8 cellular contexts compared by ENCODE assay signal in genomic region chr7:23277359-23277989, GRCh38. TPM values are rescaled to one million over a fixed set of nuclear protein-coding genes. Genes with fewer than 3 reads are reported as not detected.
DNase-seq lines count a peak whose midpoint lies in the region; ATAC-seq and TF ChIP-seq lines count a peak whose summit lies in the region.

No MANE protein-coding gene starts in this region.

- DNase-seq in activated CD4-positive, alpha-beta T cell treated with anti-CD3 and anti-CD28 coated beads for 36 hours: peak; percentile 35
- no peak for DNase-seq in activated CD4-positive, alpha-beta T cell treated with anti-CD3 and anti-CD28 coated beads, Interleukin-2, amount 50 U/mL, for 48 hours
- DNase-seq in NCI-H226 (peak; percentile 70), glutamatergic neuron (no peak), renal cortical epithelial cell (ENCODE audit: low read depth) (peak; percentile 70)
- peak; percentile 69 for DNase-seq in activated CD4-positive, alpha-beta T cell treated with anti-CD3 and anti-CD28 coated beads, Interleukin-2, amount 10 ng/mL, durations not matched to agents 7 days and 5 days

- ATAC-seq in activated CD4-positive, alpha-beta T cell treated with anti-CD3 and anti-CD28 coated beads for 36 hours: peak; percentile 58
- ATAC-seq in HG02678 (IDR thresholded peaks at IDR 0.05; ENCODE audit: unreplicated experiment): peak; percentile 33
- no peak for ATAC-seq in GM18511 (IDR thresholded peaks at IDR 0.05; ENCODE audit: unreplicated experiment)

- POLR2A ChIA-PET in activated CD4-positive, alpha-beta T cell treated with anti-CD3 and anti-CD28 coated beads for 36 hours (lab: Charles Lee): no interaction called here
- POLR2A ChIA-PET in activated CD4-positive, alpha-beta T cell treated with anti-CD3 and anti-CD28 coated beads, Interleukin-2, amount 10 ng/mL, durations not matched to agents 7 days and 5 days (lab: Charles Lee): no interaction called here

- no peaks in the 10 kb centered on the region for H3K9me3 Mint-ChIP-seq in activated CD4-positive, alpha-beta T cell treated with anti-CD3 and anti-CD28 coated beads for 36 hours (ENCODE audit: low read depth)
- no peaks in the 10 kb centered on the region for H3K9me3 Mint-ChIP-seq in activated CD4-positive, alpha-beta T cell treated with anti-CD3 and anti-CD28 coated beads, Interleukin-2, amount 10 ng/mL, durations not matched to agents 7 days and 5 days
- H3K9me3 Mint-ChIP-seq in glutamatergic neuron (ENCODE audit: unreplicated experiment): no peaks in the 10 kb centered on the region

- H3K36me3 Mint-ChIP-seq in activated CD4-positive, alpha-beta T cell treated with anti-CD3 and anti-CD28 coated beads for 36 hours (ENCODE audit: low read depth): no peaks in the 10 kb centered on the region
- H3K36me3 Mint-ChIP-seq in activated CD4-positive, alpha-beta T cell treated with anti-CD3 and anti-CD28 coated beads, Interleukin-2, amount 10 ng/mL, durations not matched to agents 7 days and 5 days (ENCODE audit: low read depth): no peaks in the 10 kb centered on the region
- H3K36me3 Mint-ChIP-seq in glutamatergic neuron (ENCODE audit: unreplicated experiment): no peaks in the 10 kb centered on the region

- H3K4me3 Mint-ChIP-seq in activated CD4-positive, alpha-beta T cell treated with anti-CD3 and anti-CD28 coated beads for 36 hours: no peak overlapping the region
- no peak overlapping the region for H3K4me3 Mint-ChIP-seq in activated CD4-positive, alpha-beta T cell treated with anti-CD3 and anti-CD28 coated beads, Interleukin-2, amount 10 ng/mL, durations not matched to agents 7 days and 5 days
- H3K4me3 Mint-ChIP-seq in glutamatergic neuron (ENCODE audit: unreplicated experiment): no peak overlapping the region

- no peak overlapping the region for H3K27ac Mint-ChIP-seq in activated CD4-positive, alpha-beta T cell treated with anti-CD3 and anti-CD28 coated beads for 36 hours
- no peak overlapping the region for H3K27ac Mint-ChIP-seq in activated CD4-positive, alpha-beta T cell treated with anti-CD3 and anti-CD28 coated beads, Interleukin-2, amount 10 ng/mL, durations not matched to agents 7 days and 5 days
- H3K27ac Mint-ChIP-seq in glutamatergic neuron (ENCODE audit: unreplicated experiment): no peak overlapping the region

- CTCF ChIA-PET in activated CD4-positive, alpha-beta T cell treated with anti-CD3 and anti-CD28 coated beads for 36 hours (lab: Charles Lee): interaction anchor here (0.6 to 2.6 kb wide), 13 partner anchors 9 to 432 kb away, joined by 3 to 11 read pairs (median 4); no protein-coding TSS in a partner anchor
- CTCF ChIA-PET in activated CD4-positive, alpha-beta T cell treated with anti-CD3 and anti-CD28 coated beads, Interleukin-2, amount 10 ng/mL, durations not matched to agents 7 days and 5 days (lab: Charles Lee): interaction anchor here (0.7 to 1.0 kb wide), 2 partner anchors 13 to 319 kb away, joined by 3 to 4 read pairs; no protein-coding TSS in a partner anchor

- peaks cover 8% of the 10 kb centered on the region for H3K4me1 Mint-ChIP-seq in activated CD4-positive, alpha-beta T cell treated with anti-CD3 and anti-CD28 coated beads for 36 hours
- H3K4me1 Mint-ChIP-seq in activated CD4-positive, alpha-beta T cell treated with anti-CD3 and anti-CD28 coated beads, Interleukin-2, amount 10 ng/mL, durations not matched to agents 7 days and 5 days: peaks cover 12% of the 10 kb centered on the region
- H3K4me1 Mint-ChIP-seq in glutamatergic neuron (ENCODE audit: low read depth, unreplicated experiment): peaks cover 2% of the 10 kb centered on the region

- TF ChIP-seq CTCF in glutamatergic neuron (IDR thresholded peaks at IDR 0.05; ENCODE audit: partially characterized antibody, unreplicated experiment): peak; percentile 66

- intact Hi-C loops in activated CD4-positive, alpha-beta T cell treated with anti-CD3 and anti-CD28 coated beads for 36 hours (cut with DNase I, micrococcal nuclease): loop anchor here (1.0 to 5.0 kb wide), 5 partner anchors 22 to 270 kb away; partner anchors contain the start of genes MALSU1 (in 1 of the 2) and TRA2A (in 1 of the 2)

- H3K27me3 Mint-ChIP-seq in activated CD4-positive, alpha-beta T cell treated with anti-CD3 and anti-CD28 coated beads for 36 hours: no peaks in the 10 kb centered on the region
- H3K27me3 Mint-ChIP-seq in activated CD4-positive, alpha-beta T cell treated with anti-CD3 and anti-CD28 coated beads, Interleukin-2, amount 10 ng/mL, durations not matched to agents 7 days and 5 days: peaks cover 2% of the 10 kb centered on the region
- no peaks in the 10 kb centered on the region for H3K27me3 Mint-ChIP-seq in glutamatergic neuron (ENCODE audit: unreplicated experiment)

RNA-seq across cellular contexts. Expression of gene MALSU1, which starts 21.7 kb away (rescaled TPM):
- 10 to 100 TPM; 97.7 to 98.4 TPM for total RNA-seq in activated CD4-positive, alpha-beta T cell treated with anti-CD3 and anti-CD28 coated beads for 36 hours
- total RNA-seq in activated CD4-positive, alpha-beta T cell treated with anti-CD3 and anti-CD28 coated beads, Interleukin-2, amount 10 ng/mL, durations not matched to agents 7 days and 5 days: 10 to 100 TPM; 41.1 to 47.3 TPM
- total RNA-seq in glutamatergic neuron (ENCODE audit: unreplicated experiment): 46.3 TPM
- 55.3 and 72.2 TPM in 2 replicates for total RNA-seq in renal cortical epithelial cell

RNA-seq across cellular contexts. Expression of gene GPNMB, which starts 30.9 kb away (rescaled TPM):
- under 1 TPM; 0.42 to 0.66 TPM for total RNA-seq in activated CD4-positive, alpha-beta T cell treated with anti-CD3 and anti-CD28 coated beads for 36 hours
- total RNA-seq in activated CD4-positive, alpha-beta T cell treated with anti-CD3 and anti-CD28 coated beads, Interleukin-2, amount 10 ng/mL, durations not matched to agents 7 days and 5 days: not detected
- total RNA-seq in glutamatergic neuron (ENCODE audit: unreplicated experiment): not detected
- total RNA-seq in renal cortical epithelial cell: 11.5 and 120 TPM in 2 replicates

Comparison
In these comparisons a context has a peak if more than half of its experiments do, and no peak if none do; other contexts are left out.
1. DNase-seq: peak in activated CD4-positive, alpha-beta T cell treated with anti-CD3 and anti-CD28 coated beads for 36 hours (single experiment), NCI-H226 (single experiment), activated CD4-positive, alpha-beta T cell treated with anti-CD3 and anti-CD28 coated beads, Interleukin-2, amount 10 ng/mL, durations not matched to agents 7 days and 5 days (single experiment) and renal cortical epithelial cell (single experiment); none in activated CD4-positive, alpha-beta T cell treated with anti-CD3 and anti-CD28 coated beads, Interleukin-2, amount 50 U/mL, for 48 hours (0 of 2) and glutamatergic neuron (single experiment).